25 cellular contexts compared by ENCODE assay signal in the genomic region with DNA sequence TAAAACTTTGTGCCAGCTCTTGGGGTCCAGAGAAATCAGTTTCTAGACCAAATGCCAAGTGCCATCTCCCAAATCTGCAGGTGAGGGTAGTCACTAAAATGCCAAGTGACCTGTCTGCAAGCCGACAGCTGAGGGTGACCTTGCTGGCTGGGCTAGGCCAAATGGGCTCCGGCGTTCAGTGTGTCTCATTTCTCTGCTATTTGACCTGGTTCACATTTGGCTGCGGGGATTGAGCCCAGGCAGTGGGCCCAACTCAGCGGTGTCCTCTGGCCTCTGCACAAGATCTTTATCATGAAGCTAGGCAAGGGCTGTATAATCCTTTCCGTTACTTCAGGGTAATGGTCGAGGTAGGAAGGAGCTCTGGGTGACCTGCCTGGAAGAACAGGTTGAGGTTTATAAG.
DNase-seq lines count a peak whose midpoint lies in the region; ATAC-seq and TF ChIP-seq lines count a peak whose summit lies in the region.
"Had no signal": no experiment of that assay in that cellular context is flagged by ENCODE, and none has a peak within 500 bp of the region (broad histone marks: within the 10 kb centered on the region; RNA-seq: fewer than 3 reads in every experiment).

No MANE protein-coding gene starts in this region.

- TF ChIP-seq EP300 in sigmoid colon (IDR thresholded peaks at IDR 0.05), result no peak

- H3K27me3 Mint-ChIP-seq in endodermal cell (ENCODE audit: insufficient read depth), result peaks cover 12% of the 10 kb centered on the region
- H3K27me3 Mint-ChIP-seq in activated naive CD8-positive, alpha-beta T cell treated with anti-CD3 and anti-CD28 coated beads, Interleukin-2, amount 50 U/mL, for 24 hours, result peaks cover 2% of the 10 kb centered on the region

- DNase-seq in M059J (ENCODE audit: low read depth) (peak; percentile 69), ascending aorta (ENCODE audit: low spot score in 2 of 2) (no peak), heart right ventricle (peak in 1 of 2 donors; percentile 37), sigmoid colon (peak; percentile 73), epidermal melanocyte (ENCODE audit: insufficient read length, low spot score) (no peak), endodermal cell (no peak), prostate gland (ENCODE audit: low spot score) (no peak)
- no peak for DNase-seq in activated naive CD8-positive, alpha-beta T cell treated with anti-CD3 and anti-CD28 coated beads, Interleukin-2, amount 50 U/mL, for 24 hours
- DNase-seq: activated CD4-positive, alpha-beta memory T cell treated with anti-CD3 and anti-CD28 coated beads, Interleukin-2, amount 10 ng/mL, durations not matched to agents 7 days and 5 days; activated naive CD4-positive, alpha-beta T cell treated with anti-CD3 and anti-CD28 coated beads, Interleukin-2, amount 50 U/mL, for 16 hours; anterior cingulate cortex; BE2C; CD8-positive, alpha-beta memory T cell; dermis blood vessel endothelial cell; glutamatergic neuron; islet precursor cell; NCI-H1436; NCI-H2081; stimulated activated CD4-positive, alpha-beta T cell treated with anti-CD3 and anti-CD28 coated beads, Interleukin-4, amount 100 ng/mL, for 24 hours; SW 1271 had no signal

- H3K36me3 ChIP-seq in ascending aorta (no peaks in the 10 kb centered on the region), heart right ventricle (no peaks in the 10 kb centered on the region), sigmoid colon (no peaks in the 10 kb centered on the region), endodermal cell (ENCODE audit: control insufficient read depth, insufficient read depth, low read length) (no peaks in the 10 kb centered on the region), prostate gland (no peaks in the 10 kb centered on the region)
- H3K36me3 ChIP-seq: BE2C, neutrophil had no signal

- H3K36me3 Mint-ChIP-seq in endodermal cell (ENCODE audit: low read depth), result no peaks in the 10 kb centered on the region
- H3K36me3 Mint-ChIP-seq in activated naive CD8-positive, alpha-beta T cell treated with anti-CD3 and anti-CD28 coated beads, Interleukin-2, amount 50 U/mL, for 24 hours (ENCODE audit: low read depth), result no peaks in the 10 kb centered on the region
- H3K36me3 Mint-ChIP-seq: CD8-positive, alpha-beta memory T cell had no signal

- peaks cover 10 to 30% of the 10 kb centered on the region in 2 donors for H3K4me1 ChIP-seq in ascending aorta
- H3K4me1 ChIP-seq in heart right ventricle, result peaks cover 3 to 43% (median 28%) of the 10 kb centered on the region in 9 donors
- H3K4me1 ChIP-seq in sigmoid colon, result peaks cover 0 to 57% (median 50%) of the 10 kb centered on the region in 4 donors
- H3K4me1 ChIP-seq in endodermal cell (ENCODE audit: control insufficient read depth, insufficient read depth, low read length), result no peaks in the 10 kb centered on the region
- H3K4me1 ChIP-seq in prostate gland (replicated peaks), result no peaks in the 10 kb centered on the region
- H3K4me1 ChIP-seq: BE2C had no signal

- no peaks in the 10 kb centered on the region for H3K9me3 ChIP-seq in ascending aorta
- no peaks in the 10 kb centered on the region for H3K9me3 ChIP-seq in heart right ventricle
- no peaks in the 10 kb centered on the region for H3K9me3 ChIP-seq in sigmoid colon
- no peaks in the 10 kb centered on the region for H3K9me3 ChIP-seq in endodermal cell (ENCODE audit: control insufficient read depth, low read length)
- H3K9me3 ChIP-seq in prostate gland, result no peaks in the 10 kb centered on the region
- H3K9me3 ChIP-seq: BE2C, neutrophil had no signal

- TF ChIP-seq CTCF in ascending aorta (IDR thresholded peaks at IDR 0.05), result no peak
- TF ChIP-seq CTCF in heart right ventricle (IDR thresholded peaks at IDR 0.05), result no peak
- no peak for TF ChIP-seq CTCF in sigmoid colon (IDR thresholded peaks at IDR 0.05)
- no peak for TF ChIP-seq CTCF in endodermal cell (conservative IDR thresholded peaks at IDR 0.05)
- no peak for TF ChIP-seq CTCF in prostate gland (IDR thresholded peaks at IDR 0.05)

- peak in 2 of 8 donors; percentile 21 to 24 for ATAC-seq in heart right ventricle
- ATAC-seq in activated naive CD8-positive, alpha-beta T cell treated with anti-CD3 and anti-CD28 coated beads, Interleukin-2, amount 50 U/mL, for 24 hours, result no peak

- no peak for TF ChIP-seq POLR2A in sigmoid colon (IDR thresholded peaks at IDR 0.05)
- TF ChIP-seq POLR2A in prostate gland (IDR thresholded peaks at IDR 0.05), result no peak

- H3K4me3 ChIP-seq in ascending aorta, result no peak overlapping the region
- no peak overlapping the region for H3K4me3 ChIP-seq in heart right ventricle
- H3K4me3 ChIP-seq in sigmoid colon, result no peak overlapping the region
- no peak overlapping the region for H3K4me3 ChIP-seq in endodermal cell (ENCODE audit: low read length)
- no peak overlapping the region for H3K4me3 ChIP-seq in prostate gland

- intact Hi-C loops in ascending aorta (cut with DNase I) (loop anchor here (1.0 to 5.0 kb wide), 3 partner anchors 32 to 393 kb away; no protein-coding TSS in a partner anchor), heart right ventricle (cut with DNase I) (loop anchor here in 5 of 10 donors (2.0 to 10.0 kb wide), 7 partner anchors 104 to 381 kb away; partner anchors contain the start of gene ADAMTS15 (in 1 of the 5)), sigmoid colon (cut with DNase I) (no loop called here), prostate gland (cut with DNase I) (loop anchor here (5.0 to 10.0 kb wide), 4 partner anchors 34 to 376 kb away; no protein-coding TSS in a partner anchor)

- no peaks in the 10 kb centered on the region for H3K27me3 ChIP-seq in ascending aorta
- no peaks in the 10 kb centered on the region for H3K27me3 ChIP-seq in heart right ventricle
- no peaks in the 10 kb centered on the region for H3K27me3 ChIP-seq in sigmoid colon
- H3K27me3 ChIP-seq in endodermal cell (ENCODE audit: control insufficient read depth, insufficient read depth, low read length, poor library complexity, severe bottlenecking), result no peaks in the 10 kb centered on the region
- no peaks in the 10 kb centered on the region for H3K27me3 ChIP-seq in prostate gland (replicated peaks; ENCODE audit: insufficient read depth)
- H3K27me3 ChIP-seq: BE2C had no signal

- no peak overlapping the region for H3K4me3 Mint-ChIP-seq in endodermal cell
- no peak overlapping the region for H3K4me3 Mint-ChIP-seq in activated naive CD8-positive, alpha-beta T cell treated with anti-CD3 and anti-CD28 coated beads, Interleukin-2, amount 50 U/mL, for 24 hours
- H3K4me3 Mint-ChIP-seq: activated CD4-positive, alpha-beta memory T cell treated with anti-CD3 and anti-CD28 coated beads, Interleukin-2, amount 10 ng/mL, durations not matched to agents 7 days and 5 days; CD8-positive, alpha-beta memory T cell; central memory CD8-positive, alpha-beta T cell had no signal

- H3K9me3 Mint-ChIP-seq in endodermal cell, result no peaks in the 10 kb centered on the region
- H3K9me3 Mint-ChIP-seq in activated naive CD8-positive, alpha-beta T cell treated with anti-CD3 and anti-CD28 coated beads, Interleukin-2, amount 50 U/mL, for 24 hours, result no peaks in the 10 kb centered on the region
- H3K9me3 Mint-ChIP-seq: activated CD4-positive, alpha-beta memory T cell treated with anti-CD3 and anti-CD28 coated beads, Interleukin-2, amount 10 ng/mL, durations not matched to agents 7 days and 5 days; activated T-helper 2 cell treated with anti-CD3 and anti-CD28 coated beads, Interferon-gamma antibody, Interleukin-2, Interleukin-4, amounts not matched to agents 10 μg/mL and 5 μg/mL and 100 μg/mL, durations not matched to agents 14 hours and 24 hours and 36 hours; CD8-positive, alpha-beta memory T cell; central memory CD8-positive, alpha-beta T cell had no signal

- peak overlapping the region; percentile 19 to 63 for H3K27ac ChIP-seq in ascending aorta
- peak overlapping the region in 7 of 10 donors; percentile 44 to 73 (median 64) for H3K27ac ChIP-seq in heart right ventricle
- H3K27ac ChIP-seq in sigmoid colon, result peak overlapping the region in 1 of 4 donors; percentile 65
- H3K27ac ChIP-seq in endodermal cell (ENCODE audit: low read depth, low read length), result no peak overlapping the region
- H3K27ac ChIP-seq in prostate gland, result no peak overlapping the region
- H3K27ac ChIP-seq: HL-60, KMS-11, neutrophil had no signal

- H3K4me1 Mint-ChIP-seq in endodermal cell, result peaks cover 3% of the 10 kb centered on the region
- no peaks in the 10 kb centered on the region for H3K4me1 Mint-ChIP-seq in activated naive CD8-positive, alpha-beta T cell treated with anti-CD3 and anti-CD28 coated beads, Interleukin-2, amount 50 U/mL, for 24 hours
- H3K4me1 Mint-ChIP-seq: activated CD4-positive, alpha-beta memory T cell treated with anti-CD3 and anti-CD28 coated beads, Interleukin-2, amount 10 ng/mL, durations not matched to agents 7 days and 5 days; CD8-positive, alpha-beta memory T cell; central memory CD8-positive, alpha-beta T cell had no signal

- H3K27ac Mint-ChIP-seq in endodermal cell, result no peak overlapping the region
- H3K27ac Mint-ChIP-seq in activated naive CD8-positive, alpha-beta T cell treated with anti-CD3 and anti-CD28 coated beads, Interleukin-2, amount 50 U/mL, for 24 hours, result no peak overlapping the region
- H3K27ac Mint-ChIP-seq: activated CD4-positive, alpha-beta memory T cell treated with anti-CD3 and anti-CD28 coated beads, Interleukin-2, amount 10 ng/mL, durations not matched to agents 7 days and 5 days; activated T-helper 2 cell treated with anti-CD3 and anti-CD28 coated beads, Interferon-gamma antibody, Interleukin-2, Interleukin-4, amounts not matched to agents 10 μg/mL and 5 μg/mL and 100 μg/mL, durations not matched to agents 14 hours and 24 hours and 36 hours; CD8-positive, alpha-beta memory T cell had no signal

- WGBS in heart right ventricle, 2 donors, result 51 to 53% methylated on average over 7 of the region's 7 CpGs
- WGBS in sigmoid colon, 2 donors, result 89 to 94% methylated on average over 7 of the region's 7 CpGs
- 92 to 96% methylated on average over 4 to 7 of the region's 7 CpGs for WGBS in endodermal cell (ENCODE audit: insufficient coverage in 1 of 2, insufficient read length in 1 of 2), 2 experiments
- 61% methylated on average over 7 of the region's 7 CpGs for WGBS in prostate gland

- no peak overlapping the region for H3K9ac ChIP-seq in endodermal cell (ENCODE audit: extremely low read depth, low read length, poor library complexity, severe bottlenecking)
- H3K9ac ChIP-seq: KMS-11 had no signal

Comparison
In these comparisons a context has a peak if more than half of its experiments do, and no peak if none do; other contexts are left out.
1. DNase-seq: peak in M059J (single experiment) and sigmoid colon (single experiment); none in ascending aorta (0 of 2), epidermal melanocyte (single experiment), endodermal cell (single experiment), prostate gland (single experiment) and activated naive CD8-positive, alpha-beta T cell treated with anti-CD3 and anti-CD28 coated beads, Interleukin-2, amount 50 U/mL, for 24 hours (single experiment).
2. H3K27ac ChIP-seq: peak in ascending aorta (2 of 2) and heart right ventricle (7 of 10); none in endodermal cell (single experiment) and prostate gland (0 of 2).